Comparison of ENCODE assay signal across 15 cellular contexts in genomic region chr4:151235373-151235772, GRCh38. TPM values are rescaled to one million over a fixed set of nuclear protein-coding genes. Genes with fewer than 3 reads are reported as not detected.
"Had no signal": no experiment of that assay in that cellular context is flagged by ENCODE, and none has a peak within 500 bp of the region (broad histone marks: within the 10 kb centered on the region; RNA-seq: fewer than 3 reads in every experiment).

No MANE protein-coding gene starts in this region.

RNA-seq across cellular contexts. Expression of gene PRSS48, which starts 41.6 kb away (rescaled TPM):
- total RNA-seq: activated B cell treated with CpG ODN at 0.5 μM for 24 hours; activated CD4-positive, alpha-beta memory T cell treated with anti-CD3 and anti-CD28 coated beads for 36 hours; activated CD4-positive, alpha-beta memory T cell treated with anti-CD3 and anti-CD28 coated beads, Interleukin-2, amount 10 ng/mL, durations not matched to agents 7 days and 5 days; activated CD4-positive, alpha-beta T cell treated with anti-CD3 and anti-CD28 coated beads for 36 hours; activated CD4-positive, alpha-beta T cell treated with anti-CD3 and anti-CD28 coated beads, Interleukin-2, amount 10 ng/mL, durations not matched to agents 24 days and 14 days; activated CD4-positive, alpha-beta T cell treated with anti-CD3 and anti-CD28 coated beads, Interleukin-2, amount 10 ng/mL, durations not matched to agents 7 days and 5 days; activated CD8-positive, alpha-beta memory T cell treated with anti-CD3 and anti-CD28 coated beads for 36 hours; activated CD8-positive, alpha-beta memory T cell treated with anti-CD3 and anti-CD28 coated beads, Interleukin-2, amount 10 ng/mL, durations not matched to agents 7 days and 5 days; activated CD8-positive, alpha-beta T cell treated with anti-CD3 and anti-CD28 coated beads for 36 hours; activated CD8-positive, alpha-beta T cell treated with anti-CD3 and anti-CD28 coated beads, Interleukin-2, amount 10 ng/mL, durations not matched to agents 7 days and 5 days; T-cell; T-helper 1 cell treated with Interleukin-12 subunit alpha and Interleukin-12 subunit beta and Interleukin-4 antibody, amounts not matched to agents 30 ng/mL and 1 ng/mL, for 36 hours; T-helper 17 cell; T-helper 2 cell treated with Interferon-gamma antibody and Interleukin-4, amounts not matched to agents 100 ng/mL and 5 ng/mL, for 36 hours; WTC11 had no signal
